23 cellular contexts compared by ENCODE assay signal in genomic region chr12:74602881-74603523, GRCh38.
"Had no signal": no experiment of that assay in that cellular context is flagged by ENCODE, and none has a peak within 500 bp of the region (broad histone marks: within the 10 kb centered on the region; RNA-seq: fewer than 3 reads in every experiment).

No MANE protein-coding gene starts in this region.

- H3K36me3 Mint-ChIP-seq: activated naive CD4-positive, alpha-beta T cell treated with anti-CD3 and anti-CD28 coated beads, Interleukin-2, amount 10 ng/mL, durations not matched to agents 7 days and 5 days; neural progenitor cell had no signal

- H3K27me3 ChIP-seq: brain microvascular endothelial cell, gastroesophageal sphincter, heart left ventricle, neural progenitor cell, tibial nerve, vagina had no signal

- H3K27ac ChIP-seq: brain microvascular endothelial cell, coronary artery, gastroesophageal sphincter, heart left ventricle, neural progenitor cell, psoas muscle, tibial nerve, vagina had no signal

- H3K27me3 Mint-ChIP-seq: activated naive CD4-positive, alpha-beta T cell treated with anti-CD3 and anti-CD28 coated beads, Interleukin-2, amount 10 ng/mL, durations not matched to agents 7 days and 5 days; activated naive CD8-positive, alpha-beta T cell treated with anti-CD3 and anti-CD28 coated beads, Interleukin-2, amount 50 U/mL, for 24 hours had no signal

- H3K4me3 Mint-ChIP-seq: activated naive CD4-positive, alpha-beta T cell treated with anti-CD3 and anti-CD28 coated beads, Interleukin-2, amount 10 ng/mL, durations not matched to agents 7 days and 5 days; activated naive CD8-positive, alpha-beta T cell treated with anti-CD3 and anti-CD28 coated beads, Interleukin-2, amount 50 U/mL, for 24 hours; naive thymus-derived CD4-positive, alpha-beta T cell; neural progenitor cell had no signal

- H3K4me1 Mint-ChIP-seq: activated naive CD4-positive, alpha-beta T cell treated with anti-CD3 and anti-CD28 coated beads, Interleukin-2, amount 10 ng/mL, durations not matched to agents 7 days and 5 days; activated naive CD8-positive, alpha-beta T cell treated with anti-CD3 and anti-CD28 coated beads, Interleukin-2, amount 50 U/mL, for 24 hours; naive thymus-derived CD4-positive, alpha-beta T cell had no signal

- H3K27ac Mint-ChIP-seq: activated naive CD4-positive, alpha-beta T cell treated with anti-CD3 and anti-CD28 coated beads, Interleukin-2, amount 10 ng/mL, durations not matched to agents 7 days and 5 days; activated naive CD8-positive, alpha-beta T cell treated with anti-CD3 and anti-CD28 coated beads, Interleukin-2, amount 50 U/mL, for 24 hours; naive thymus-derived CD4-positive, alpha-beta T cell; neural progenitor cell had no signal

- H3K9me3 ChIP-seq: gastroesophageal sphincter, heart left ventricle, psoas muscle, vagina had no signal

- ATAC-seq: activated naive CD8-positive, alpha-beta T cell treated with anti-CD3 and anti-CD28 coated beads, Interleukin-2, amount 50 U/mL, for 24 hours; gastroesophageal sphincter; heart left ventricle; naive thymus-derived CD4-positive, alpha-beta T cell; psoas muscle; right cardiac atrium had no signal

- DNase-seq: activated CD4-positive, alpha-beta T cell treated with anti-CD3 and anti-CD28 coated beads, Interleukin-2, amount 50 U/mL, for 1 hour; activated CD4-positive, CD25-positive, alpha-beta regulatory T cell treated with anti-CD3 and anti-CD28 coated beads, Interleukin-2, amount 50 U/mL, for 72 hours; activated CD8-positive, alpha-beta memory T cell treated with anti-CD3 and anti-CD28 coated beads for 24 hours; activated CD8-positive, alpha-beta memory T cell treated with anti-CD3 and anti-CD28 coated beads, Interleukin-2, amount 50 U/mL, for 48 hours; activated effector memory CD4-positive, alpha-beta T cell treated with Interleukin-2 at 50 U/mL for 16 hours; activated naive CD4-positive, alpha-beta T cell treated with anti-CD3 and anti-CD28 coated beads, Interleukin-2, amount 10 ng/mL, durations not matched to agents 7 days and 5 days; activated naive CD8-positive, alpha-beta T cell treated with anti-CD3 and anti-CD28 coated beads, Interleukin-2, amount 50 U/mL, for 24 hours; activated T-cell treated with anti-CD3 and anti-CD28 coated beads, Interleukin-2, amount 50 U/mL, for 48 hours; anterior cingulate cortex; brain microvascular endothelial cell; heart left ventricle; mesendoderm; naive thymus-derived CD4-positive, alpha-beta T cell; psoas muscle; right cardiac atrium; stimulated activated CD4-positive, alpha-beta T cell treated with anti-CD3 and anti-CD28 coated beads, Interleukin-2, amount 100 ng/mL, for 24 hours; stimulated activated naive CD4-positive, alpha-beta T cell treated with Interleukin-2 at 50 U/mL for 16 hours; substantia nigra had no signal
